21 cellular contexts compared by ENCODE assay signal in genomic region chr10:45468110-45468509, GRCh38.
DNase-seq lines count a peak whose midpoint lies in the region; ATAC-seq and TF ChIP-seq lines count a peak whose summit lies in the region.
"Had no signal": no experiment of that assay in that cellular context is flagged by ENCODE, and none has a peak within 500 bp of the region (broad histone marks: within the 10 kb centered on the region; RNA-seq: fewer than 3 reads in every experiment).

No MANE protein-coding gene starts in this region.

- H3K9me3 ChIP-seq in breast epithelium: no peaks in the 10 kb centered on the region
- H3K9me3 ChIP-seq: BLaER1, SJCRH30 had no signal

- intact Hi-C loops in breast epithelium (cut with DNase I; ENCODE audit: low total_unique reads): no loop called here

- no peak for TF ChIP-seq CTCF in breast epithelium (IDR thresholded peaks at IDR 0.05)

- H3K9me3 Mint-ChIP-seq in central memory CD8-positive, alpha-beta T cell: no peaks in the 10 kb centered on the region
- no peaks in the 10 kb centered on the region for H3K9me3 Mint-ChIP-seq in stimulated activated memory B cell treated with anti-CD40 and anti-IgM and Interleukin-4, amounts not matched to agents 10 μg/mL and 1 μg/mL and 100 μg/mL, for 72 hours
- H3K9me3 Mint-ChIP-seq: HFFc6 had no signal

- H3K36me3 ChIP-seq in breast epithelium: no peaks in the 10 kb centered on the region
- H3K36me3 ChIP-seq: SJCRH30 had no signal

- no peaks in the 10 kb centered on the region for H3K27me3 ChIP-seq in breast epithelium
- H3K27me3 ChIP-seq: BLaER1, SJCRH30 had no signal

- H3K36me3 Mint-ChIP-seq in central memory CD8-positive, alpha-beta T cell (ENCODE audit: insufficient read depth): peaks cover 9% of the 10 kb centered on the region
- H3K36me3 Mint-ChIP-seq in stimulated activated memory B cell treated with anti-CD40 and anti-IgM and Interleukin-4, amounts not matched to agents 10 μg/mL and 1 μg/mL and 100 μg/mL, for 72 hours: peaks cover 12% of the 10 kb centered on the region

- H3K4me3 ChIP-seq in breast epithelium: no peak overlapping the region
- H3K4me3 ChIP-seq: BLaER1, SJCRH30 had no signal

- no peak overlapping the region for H3K4me3 Mint-ChIP-seq in central memory CD8-positive, alpha-beta T cell
- no peak overlapping the region for H3K4me3 Mint-ChIP-seq in stimulated activated memory B cell treated with anti-CD40 and anti-IgM and Interleukin-4, amounts not matched to agents 10 μg/mL and 1 μg/mL and 100 μg/mL, for 72 hours
- H3K4me3 Mint-ChIP-seq: HFFc6 had no signal

- H3K4me1 Mint-ChIP-seq in central memory CD8-positive, alpha-beta T cell: peaks cover 43% of the 10 kb centered on the region
- peaks cover 76% of the 10 kb centered on the region for H3K4me1 Mint-ChIP-seq in stimulated activated memory B cell treated with anti-CD40 and anti-IgM and Interleukin-4, amounts not matched to agents 10 μg/mL and 1 μg/mL and 100 μg/mL, for 72 hours

- DNase-seq in NCI-H748 (lab: John Stamatoyannopoulos, UW; ENCODE audit: unreplicated experiment): peak; percentile 26
- DNase-seq in NCI-H748 treated with DMSO at 0.1 percent for 48 hours (lab: John Stamatoyannopoulos, UW): no peak
- peak; percentile 15 for DNase-seq in NCI-H69 (lab: John Stamatoyannopoulos, UW)
- no peak for DNase-seq in central memory CD8-positive, alpha-beta T cell (ENCODE audit: low spot score in 2 of 2)
- DNase-seq in NOMO-1 treated with DMSO at 0.1 percent for 48 hours (lab: John Stamatoyannopoulos, UW; ENCODE audit: unreplicated experiment): no peak
- no peak for DNase-seq in breast epithelium (ENCODE audit: low spot score in 2 of 2)
- DNase-seq: 8988T, DND-41, GDM1, HFFc6, NCI-H1092, NCI-H1694, NCI-H2107, NCI-H2227 treated with DMSO at 0.1 percent for 48 hours, NCI-H524 treated with DMSO at 0.1 percent for 48 hours, PC-3, SJCRH30 had no signal

- ATAC-seq in central memory CD8-positive, alpha-beta T cell (replicated peaks; ENCODE audit: extremely low read depth, poor library complexity, severe bottlenecking): no peak
- ATAC-seq in stimulated activated memory B cell treated with anti-CD40 and anti-IgM and Interleukin-4, amounts not matched to agents 10 μg/mL and 1 μg/mL and 100 μg/mL, for 72 hours: no peak
- ATAC-seq in GM18502 (IDR thresholded peaks at IDR 0.05; ENCODE audit: poor library complexity, unreplicated experiment): no peak
- ATAC-seq: PC-3 had no signal

- peak overlapping the region; percentile 41 for H3K27ac Mint-ChIP-seq in central memory CD8-positive, alpha-beta T cell (ENCODE audit: low read depth)
- peak overlapping the region; percentile 93 for H3K27ac Mint-ChIP-seq in stimulated activated memory B cell treated with anti-CD40 and anti-IgM and Interleukin-4, amounts not matched to agents 10 μg/mL and 1 μg/mL and 100 μg/mL, for 72 hours
- H3K27ac Mint-ChIP-seq: HFFc6 had no signal

- no peak overlapping the region for H3K27ac ChIP-seq in breast epithelium
- H3K27ac ChIP-seq: BLaER1, KMS-11, SJCRH30 had no signal

- no peaks in the 10 kb centered on the region for H3K4me1 ChIP-seq in breast epithelium
- H3K4me1 ChIP-seq: SJCRH30 had no signal

- no peak for TF ChIP-seq POLR2A in breast epithelium (IDR thresholded peaks at IDR 0.05)

- H3K27me3 Mint-ChIP-seq in central memory CD8-positive, alpha-beta T cell: no peaks in the 10 kb centered on the region
- no peaks in the 10 kb centered on the region for H3K27me3 Mint-ChIP-seq in stimulated activated memory B cell treated with anti-CD40 and anti-IgM and Interleukin-4, amounts not matched to agents 10 μg/mL and 1 μg/mL and 100 μg/mL, for 72 hours

Comparison
In these comparisons a context has a peak if more than half of its experiments do, and no peak if none do; other contexts are left out.
1. DNase-seq: peak in NCI-H748 (single experiment) and NCI-H69 (single experiment); none in NCI-H748 treated with DMSO at 0.1 percent for 48 hours (single experiment), central memory CD8-positive, alpha-beta T cell (0 of 2), NOMO-1 treated with DMSO at 0.1 percent for 48 hours (single experiment) and breast epithelium (0 of 2).